Comparison of ENCODE assay signal across 14 cellular contexts in genomic region chr7:40833541-40834234, GRCh38.
DNase-seq lines count a peak whose midpoint lies in the region; ATAC-seq and TF ChIP-seq lines count a peak whose summit lies in the region.
"Had no signal": no experiment of that assay in that cellular context is flagged by ENCODE, and none has a peak within 500 bp of the region (broad histone marks: within the 10 kb centered on the region; RNA-seq: fewer than 3 reads in every experiment).

No MANE protein-coding gene starts in this region.

- no peaks in the 10 kb centered on the region for H3K36me3 ChIP-seq in OCI-LY1 (ENCODE audit: insufficient read depth, low read length)
- H3K36me3 ChIP-seq in endocrine pancreas (ENCODE audit: control insufficient read depth, insufficient read depth, low read length), result no peaks in the 10 kb centered on the region
- no peaks in the 10 kb centered on the region for H3K36me3 ChIP-seq in naive thymus-derived CD4-positive, alpha-beta T cell (ENCODE audit: control insufficient read depth in 2 of 3, insufficient read depth in 3 of 3, low read length in 3 of 3)
- no peaks in the 10 kb centered on the region for H3K36me3 ChIP-seq in neuronal stem cell (replicated peaks in 1 of 2; ENCODE audit: control insufficient read depth in 2 of 2, insufficient read depth in 2 of 2, low read length in 2 of 2)

- H4K91ac ChIP-seq in neuronal stem cell (ENCODE audit: low read depth, low read length, poor library complexity), result no peak overlapping the region

- H3K79me2 ChIP-seq in OCI-LY1 (ENCODE audit: insufficient read depth, low read length), result no peaks in the 10 kb centered on the region

- H3K14ac ChIP-seq in neuronal stem cell (ENCODE audit: low read length), result no peak overlapping the region

- H3K4me3 Mint-ChIP-seq in osteocyte (ENCODE audit: unreplicated experiment), result no peak overlapping the region
- H3K4me3 Mint-ChIP-seq in naive thymus-derived CD4-positive, alpha-beta T cell, result no peak overlapping the region
- H3K4me3 Mint-ChIP-seq: brain had no signal

- H3K9me2 ChIP-seq in OCI-LY1 (ENCODE audit: low read depth, low read length), result no peaks in the 10 kb centered on the region

- H3K9me3 Mint-ChIP-seq in osteocyte (ENCODE audit: unreplicated experiment), result peaks cover 7% of the 10 kb centered on the region
- H3K9me3 Mint-ChIP-seq in naive thymus-derived CD4-positive, alpha-beta T cell, result peaks cover 0 to 11% (median 0%) of the 10 kb centered on the region in 11 donors

- H4K20me1 ChIP-seq in OCI-LY1 (ENCODE audit: insufficient read depth, low read length), result no peaks in the 10 kb centered on the region

- no peak overlapping the region for H2BK5ac ChIP-seq in neuronal stem cell (ENCODE audit: low read length)

- no CpG with 5 or more reads among the region's 4 CpGs for WGBS in neuronal stem cell (ENCODE audit: extremely low coverage in 2 of 2, insufficient read length in 2 of 2, insufficient replicate concordance in 1 of 2), 2 donors

- H3K9ac ChIP-seq in OCI-LY1 (ENCODE audit: low read length) (no peak overlapping the region), endocrine pancreas (ENCODE audit: control insufficient read depth, insufficient read depth, low read length) (peak overlapping the region; percentile 26), neuronal stem cell (ENCODE audit: low read depth, low read length, poor library complexity) (no peak overlapping the region)

- H3K27ac Mint-ChIP-seq in osteocyte (ENCODE audit: unreplicated experiment), result no peak overlapping the region
- no peak overlapping the region for H3K27ac Mint-ChIP-seq in naive thymus-derived CD4-positive, alpha-beta T cell
- H3K27ac Mint-ChIP-seq: brain had no signal

- peaks cover 3% of the 10 kb centered on the region for H3K36me3 Mint-ChIP-seq in osteocyte (ENCODE audit: unreplicated experiment)
- no peaks in the 10 kb centered on the region for H3K36me3 Mint-ChIP-seq in naive thymus-derived CD4-positive, alpha-beta T cell
- H3K36me3 Mint-ChIP-seq: brain had no signal

- no peak overlapping the region for H3K18ac ChIP-seq in neuronal stem cell (ENCODE audit: low read length)

- H2BK12ac ChIP-seq in neuronal stem cell (ENCODE audit: low read length), result no peak overlapping the region

- H3K27me3 ChIP-seq in OCI-LY1 (ENCODE audit: insufficient read depth, low read length) (no peaks in the 10 kb centered on the region), endocrine pancreas (ENCODE audit: control insufficient read depth, insufficient read depth, low read length) (no peaks in the 10 kb centered on the region), neuronal stem cell (ENCODE audit: control insufficient read depth in 3 of 3, insufficient read depth in 3 of 3, low read depth in 1 of 3, low read length in 3 of 3) (no peaks in the 10 kb centered on the region)
- H3K27me3 ChIP-seq in naive thymus-derived CD4-positive, alpha-beta T cell (ENCODE audit: control insufficient read depth in 2 of 2, insufficient read depth in 2 of 2, low read length in 2 of 2), result no peaks in the 10 kb centered on the region

- H3K4me2 ChIP-seq in OCI-LY1 (ENCODE audit: low read length), result no peak overlapping the region
- H3K4me2 ChIP-seq in neuronal stem cell (ENCODE audit: insufficient read depth, low read length, poor library complexity, severe bottlenecking), result no peak overlapping the region

- H3F3A ChIP-seq in OCI-LY1 (ENCODE audit: insufficient read depth, low read length), result no peaks in the 10 kb centered on the region

- CTCF ChIA-PET in naive thymus-derived CD4-positive, alpha-beta T cell (lab: Charles Lee), result no interaction called here

- peaks cover 35% of the 10 kb centered on the region for H3K4me1 Mint-ChIP-seq in osteocyte (ENCODE audit: unreplicated experiment)
- no peaks in the 10 kb centered on the region for H3K4me1 Mint-ChIP-seq in naive thymus-derived CD4-positive, alpha-beta T cell

- H3K79me1 ChIP-seq in neuronal stem cell (ENCODE audit: low read depth, low read length), result no peaks in the 10 kb centered on the region

- H3K4ac ChIP-seq in neuronal stem cell (ENCODE audit: low read length), result no peak overlapping the region

- intact Hi-C loops in naive thymus-derived CD4-positive, alpha-beta T cell (cut with micrococcal nuclease), result no loop called here

- H3K4me1 ChIP-seq in OCI-LY1 (ENCODE audit: insufficient read depth, low read length, severe bottlenecking) (peaks cover 60% of the 10 kb centered on the region), endocrine pancreas (ENCODE audit: control insufficient read depth, insufficient read depth, low read length) (no peaks in the 10 kb centered on the region), neuronal stem cell (ENCODE audit: control insufficient read depth in 2 of 2, insufficient read depth in 1 of 2, low read depth in 1 of 2, low read length in 2 of 2) (peaks cover 2 to 3% of the 10 kb centered on the region in 2 donors)
- H3K4me1 ChIP-seq in naive thymus-derived CD4-positive, alpha-beta T cell (ENCODE audit: control insufficient read depth in 2 of 2, insufficient read depth in 2 of 2, low read length in 2 of 2), result no peaks in the 10 kb centered on the region

- H3K27ac ChIP-seq in OCI-LY1 (ENCODE audit: low read depth, low read length, poor library complexity, severe bottlenecking) (peak overlapping the region; percentile 60), neuronal stem cell (replicated peaks; ENCODE audit: low read length) (no peak overlapping the region)
- H3K27ac ChIP-seq in naive thymus-derived CD4-positive, alpha-beta T cell (ENCODE audit: low read depth, low read length), result no peak overlapping the region

- ATAC-seq in naive thymus-derived CD4-positive, alpha-beta T cell, result no peak
- ATAC-seq in HG03108 (IDR thresholded peaks at IDR 0.05; ENCODE audit: unreplicated experiment), result no peak
- ATAC-seq: mucosa of descending colon had no signal

- H4K8ac ChIP-seq in neuronal stem cell (ENCODE audit: low read depth, low read length), result no peak overlapping the region

- H2BK120ac ChIP-seq in neuronal stem cell (ENCODE audit: low read depth, low read length), result no peak overlapping the region

- POLR2A ChIA-PET in naive thymus-derived CD4-positive, alpha-beta T cell (lab: Charles Lee), result no interaction called here

- H2AFZ ChIP-seq in OCI-LY1 (ENCODE audit: low read length) (no peak overlapping the region), neuronal stem cell (ENCODE audit: low read length) (no peak overlapping the region)

- DNase-seq in EL (peak; percentile 26), osteocyte (ENCODE audit: extremely low spot score, unreplicated experiment) (no peak), neuronal stem cell (ENCODE audit: low spot score) (no peak), C1 segment of cervical spinal cord (lab: John Stamatoyannopoulos, UW) (no peak)
- no peak for DNase-seq in naive thymus-derived CD4-positive, alpha-beta T cell
- DNase-seq: activated CD8-positive, alpha-beta memory T cell treated with anti-CD3 and anti-CD28 coated beads, Interleukin-2, amount 50 U/mL, for 48 hours; DMS53; glutamatergic neuron; mucosa of descending colon; NCI-H510A treated with DMSO at 0.1 percent for 48 hours had no signal

- H3K9me3 ChIP-seq in OCI-LY1 (ENCODE audit: low read length) (no peaks in the 10 kb centered on the region), endocrine pancreas (ENCODE audit: control insufficient read depth, low read length) (no peaks in the 10 kb centered on the region), neuronal stem cell (replicated peaks in 1 of 2; ENCODE audit: control insufficient read depth in 2 of 2, insufficient read depth in 1 of 2, low read depth in 1 of 2, low read length in 2 of 2) (peaks cover 0 to 8% of the 10 kb centered on the region in 2 donors)
- H3K9me3 ChIP-seq in naive thymus-derived CD4-positive, alpha-beta T cell (ENCODE audit: control insufficient read depth in 2 of 3, low read length in 3 of 3), result no peaks in the 10 kb centered on the region
- H3K9me3 ChIP-seq: mucosa of descending colon had no signal

- H3K23ac ChIP-seq in neuronal stem cell (ENCODE audit: low read depth, low read length, poor library complexity), result no peak overlapping the region

- H3K27me3 Mint-ChIP-seq in osteocyte (ENCODE audit: unreplicated experiment), result no peaks in the 10 kb centered on the region
- H3K27me3 Mint-ChIP-seq in naive thymus-derived CD4-positive, alpha-beta T cell, result no peaks in the 10 kb centered on the region
- H3K27me3 Mint-ChIP-seq: brain had no signal

- H2BK15ac ChIP-seq in neuronal stem cell (ENCODE audit: low read length), result no peak overlapping the region

- H3K4me3 ChIP-seq in OCI-LY1 (ENCODE audit: low read depth, low read length, poor library complexity, severe bottlenecking) (no peak overlapping the region), endocrine pancreas (ENCODE audit: control insufficient read depth, insufficient read depth, low read length) (no peak overlapping the region), neuronal stem cell (ENCODE audit: low read length in 2 of 2) (no peak overlapping the region)
- H3K4me3 ChIP-seq in naive thymus-derived CD4-positive, alpha-beta T cell (ENCODE audit: low read length), result no peak overlapping the region
- H3K4me3 ChIP-seq: mucosa of descending colon had no signal

- peak; percentile 63 for TF ChIP-seq CTCF in OCI-LY1 (IDR thresholded peaks at IDR 0.05; ENCODE audit: low read length)
- TF ChIP-seq CTCF in osteocyte (IDR thresholded peaks at IDR 0.05), result peak; percentile 61

- no peak overlapping the region for H2AK5ac ChIP-seq in neuronal stem cell (ENCODE audit: low read depth, low read length)
